10 cellular contexts compared by ENCODE assay signal in genomic region chr1:62672029-62672428, GRCh38.
"Had no signal": no experiment of that assay in that cellular context is flagged by ENCODE, and none has a peak within 500 bp of the region (broad histone marks: within the 10 kb centered on the region; RNA-seq: fewer than 3 reads in every experiment).

No MANE protein-coding gene starts in this region.

- H3K4me3 ChIP-seq: GM23338, K562 had no signal

- DNase-seq: H9, HCEC 1CT, HFFc6, IMR-90, KG1 had no signal

- ATAC-seq: GM23338, K562 had no signal

- H3K4me2 ChIP-seq: GM23338 had no signal

- H3K27ac ChIP-seq: HL-60 had no signal

- FAIRE-seq: H1, H54, K562 had no signal

- H2AFZ ChIP-seq: GM23338 had no signal
